Comparison of ENCODE assay signal across 18 cellular contexts in genomic region chr4:57098415-57098814, GRCh38. TPM values are rescaled to one million over a fixed set of nuclear protein-coding genes. Genes with fewer than 3 reads are reported as not detected.
A peak's percentile ranks its signal among the peaks of the same experiment; 100 is the strongest.
DNase-seq lines count a peak whose midpoint lies in the region; ATAC-seq and TF ChIP-seq lines count a peak whose summit lies in the region.
"Had no signal": no experiment of that assay in that cellular context is flagged by ENCODE, and none has a peak within 500 bp of the region (broad histone marks: within the 10 kb centered on the region; RNA-seq: fewer than 3 reads in every experiment).

No MANE protein-coding gene starts in this region.

- H3K36me3 ChIP-seq in SK-N-MC (ENCODE audit: insufficient read depth, low read length): no peaks in the 10 kb centered on the region
- no peaks in the 10 kb centered on the region for H3K36me3 ChIP-seq in gastroesophageal sphincter
- H3K36me3 ChIP-seq in muscle layer of duodenum (ENCODE audit: control insufficient read depth in 1 of 2, insufficient read depth in 2 of 2, low read length in 2 of 2): peaks cover 0 to 7% of the 10 kb centered on the region in 2 donors
- no peaks in the 10 kb centered on the region for H3K36me3 ChIP-seq in thoracic aorta

- H3K4me1 ChIP-seq in gastroesophageal sphincter (peaks cover 43 to 99% (median 49%) of the 10 kb centered on the region in 3 donors), muscle layer of duodenum (ENCODE audit: control insufficient read depth in 1 of 2, insufficient read depth in 2 of 2, low read length in 2 of 2) (peaks cover 3 to 46% of the 10 kb centered on the region in 2 donors), thoracic aorta (ENCODE audit: control insufficient read depth in 1 of 2, low read depth in 2 of 2) (peaks cover 85 to 100% of the 10 kb centered on the region in 2 donors)

- H3K4me3 ChIP-seq in SK-N-MC: peak overlapping the region; percentile 24
- H3K4me3 ChIP-seq in gastroesophageal sphincter: no peak overlapping the region
- no peak overlapping the region for H3K4me3 ChIP-seq in muscle layer of duodenum (ENCODE audit: low read depth in 1 of 2, low read length in 2 of 2)
- peak overlapping the region; percentile 6 for H3K4me3 ChIP-seq in thoracic aorta

- H3K27me3 ChIP-seq in gastroesophageal sphincter (no peaks in the 10 kb centered on the region), muscle layer of duodenum (ENCODE audit: low read depth, low read length) (no peaks in the 10 kb centered on the region), thoracic aorta (replicated peaks; ENCODE audit: insufficient read depth) (no peaks in the 10 kb centered on the region)

- WGBS in gastroesophageal sphincter (ENCODE audit: low coverage in 1 of 2), 2 donors: 18 to 25% methylated on average over 5 of the region's 5 CpGs

- no peak overlapping the region for H3K9ac ChIP-seq in SK-N-MC (ENCODE audit: insufficient read length)

- no peaks in the 10 kb centered on the region for H3K9me3 ChIP-seq in SK-N-MC (ENCODE audit: low read depth, low read length)
- H3K9me3 ChIP-seq in gastroesophageal sphincter: no peaks in the 10 kb centered on the region
- no peaks in the 10 kb centered on the region for H3K9me3 ChIP-seq in muscle layer of duodenum (ENCODE audit: control insufficient read depth in 1 of 2, low read length in 2 of 2)
- no peaks in the 10 kb centered on the region for H3K9me3 ChIP-seq in thoracic aorta

- TF ChIP-seq POLR2A in gastroesophageal sphincter (IDR thresholded peaks at IDR 0.05): no peak

- H3K27ac ChIP-seq in SK-N-MC (peak overlapping the region; percentile 82; the same call in 1 of the 2 replicates), gastroesophageal sphincter (peak overlapping the region; percentile 29 to 99 (median 80)), muscle layer of duodenum (ENCODE audit: low read length) (peak overlapping the region; percentile 13), thoracic aorta (peak overlapping the region; percentile 88 to 97)

- TF ChIP-seq CTCF in gastroesophageal sphincter (IDR thresholded peaks at IDR 0.05) (no peak), thoracic aorta (IDR thresholded peaks at IDR 0.05) (no peak)

- ATAC-seq in gastroesophageal sphincter: no peak
- no peak for ATAC-seq in thoracic aorta (ENCODE audit: insufficient number of reproducible peaks, low FRiP score, low read depth)
- ATAC-seq in HG03439 (IDR thresholded peaks at IDR 0.05; ENCODE audit: unreplicated experiment): no peak
- ATAC-seq in HG03159 (IDR thresholded peaks at IDR 0.05; ENCODE audit: unreplicated experiment): no peak
- ATAC-seq: stimulated activated naive CD8-positive, alpha-beta T cell treated with anti-CD3 and anti-CD28 coated beads, Interleukin-15, Interleukin-2, amounts not matched to agents 100 U/mL and 50 U/mL, for 24 hours; T-cell had no signal

- DNase-seq in SK-N-MC (ENCODE audit: low read depth, low spot score) (no peak), thoracic aorta (ENCODE audit: low spot score) (no peak), NOMO-1 treated with DMSO at 0.1 percent for 48 hours (lab: John Stamatoyannopoulos, UW; ENCODE audit: unreplicated experiment) (no peak)
- no peak for DNase-seq in activated naive CD4-positive, alpha-beta T cell treated with Interleukin-2 at 50 U/mL for 16 hours
- DNase-seq: activated CD4-positive, CD25-positive, alpha-beta regulatory T cell; activated naive CD4-positive, alpha-beta T cell treated with anti-CD3 and anti-CD28 coated beads, Interleukin-2, amount 50 U/mL, for 16 hours; C1 segment of cervical spinal cord; glutamatergic neuron; left cardiac atrium; NCI-H1436; NCI-H446; nephron progenitor cell; stimulated activated naive CD8-positive, alpha-beta T cell treated with anti-CD3 and anti-CD28 coated beads, Interleukin-15, Interleukin-2, amounts not matched to agents 100 U/mL and 50 U/mL, for 24 hours; T-cell had no signal

- TF ChIP-seq EP300 in gastroesophageal sphincter (IDR thresholded peaks at IDR 0.05): no peak

RNA-seq across cellular contexts. Expression of gene IGFBP7, which starts 11.8 kb away (rescaled TPM):
- 100 to 1,000 TPM; 478 to 876 (median 798) TPM for total RNA-seq in gastroesophageal sphincter
- total RNA-seq in thoracic aorta: 1,000 to 10,000 TPM; 4,453 to 6,615 TPM

Comparison
In these comparisons a context has a peak if more than half of its experiments do, and no peak if none do; other contexts are left out.
1. H3K27ac ChIP-seq: peak in every context shown above with its lines; median percentile 92 in thoracic aorta; 82 in SK-N-MC; 80 in gastroesophageal sphincter; 13 in muscle layer of duodenum.
2. H3K4me3 ChIP-seq: peak in SK-N-MC (single experiment) and thoracic aorta (single experiment); none in gastroesophageal sphincter (0 of 2) and muscle layer of duodenum (0 of 2).
3. RNA of gene IGFBP7, which starts 11.8 kb away (total RNA-seq): 4,453 to 6,615 TPM in thoracic aorta; 478 to 876 TPM in gastroesophageal sphincter; every median in the first group is over 4 times any median in the second.